ENCODE assay signal across 18 cellular contexts in genomic region chr19:55355213-55355821, GRCh38. TPM values are rescaled to one million over a fixed set of nuclear protein-coding genes. Genes with fewer than 3 reads are reported as not detected.
DNase-seq lines count a peak whose midpoint lies in the region; ATAC-seq, FAIRE-seq and TF ChIP-seq lines count a peak whose summit lies in the region.
"Had no signal": no experiment of that assay in that cellular context is flagged by ENCODE, and none has a peak within 500 bp of the region (broad histone marks: within the 10 kb centered on the region; RNA-seq: fewer than 3 reads in every experiment).

No MANE protein-coding gene starts in this region.

- H2AFZ ChIP-seq in GM23338 (peak overlapping the region; percentile 85), keratinocyte (ENCODE audit: control insufficient read depth, low read length) (no peak overlapping the region)

- peaks cover 25% of the 10 kb centered on the region for H3K4me1 Mint-ChIP-seq in CD4-positive, alpha-beta T cell (ENCODE audit: low read depth)
- peaks cover 29% of the 10 kb centered on the region for H3K4me1 Mint-ChIP-seq in GM23338
- H3K4me1 Mint-ChIP-seq in activated T-helper 1 cell treated with anti-CD3 and anti-CD28 coated beads, Interleukin-12 subunit alpha, Interleukin-12 subunit beta, Interleukin-2, Interleukin-4 antibody, amounts not matched to agents 30 ng/mL and 10 ng/mL and 1 ng/mL, durations not matched to agents 14 hours and 24 hours and 36 hours (ENCODE audit: low read depth): peaks cover 26% of the 10 kb centered on the region

- H3K9ac ChIP-seq in keratinocyte (ENCODE audit: control insufficient read depth, extremely low read depth, insufficient read depth, low read length): no peak overlapping the region
- H3K9ac ChIP-seq: BLaER1 treated with 17β-estradiol and CSF1 and Interleukin-3, amounts not matched to agents 10 nM and 100 nM had no signal

- no peaks in the 10 kb centered on the region for H3K9me3 ChIP-seq in CD4-positive, alpha-beta T cell (ENCODE audit: control insufficient read depth, low read length)
- H3K9me3 ChIP-seq in keratinocyte (ENCODE audit: control insufficient read depth, low read depth, low read length): no peaks in the 10 kb centered on the region
- H3K9me3 ChIP-seq: BLaER1 treated with 17β-estradiol and CSF1 and Interleukin-3, amounts not matched to agents 10 nM and 100 nM had no signal

- no peaks in the 10 kb centered on the region for H3K79me2 ChIP-seq in GM23338 (replicated peaks; ENCODE audit: insufficient read depth)
- no peaks in the 10 kb centered on the region for H3K79me2 ChIP-seq in keratinocyte (ENCODE audit: control insufficient read depth, insufficient read depth, low read length)

- H3K4me2 ChIP-seq in GM23338 (peak overlapping the region; percentile 57; the same call in 1 of the 2 replicates), keratinocyte (ENCODE audit: control insufficient read depth, extremely low read depth, insufficient read depth, low read depth, low read length) (peak overlapping the region; percentile 25)

- H3K27me3 ChIP-seq in CD4-positive, alpha-beta T cell (ENCODE audit: control insufficient read depth, insufficient read depth, low read length): peaks cover 34% of the 10 kb centered on the region
- H3K27me3 ChIP-seq in GM23338 (ENCODE audit: insufficient read depth): peaks cover 63% of the 10 kb centered on the region
- peaks cover 29% of the 10 kb centered on the region for H3K27me3 ChIP-seq in keratinocyte (ENCODE audit: control insufficient read depth, extremely low read depth, insufficient read depth, low read length)

- H3K36me3 Mint-ChIP-seq in CD4-positive, alpha-beta T cell (ENCODE audit: low read depth): no peaks in the 10 kb centered on the region
- no peaks in the 10 kb centered on the region for H3K36me3 Mint-ChIP-seq in GM23338 (ENCODE audit: low read depth)
- no peaks in the 10 kb centered on the region for H3K36me3 Mint-ChIP-seq in activated T-helper 1 cell treated with anti-CD3 and anti-CD28 coated beads, Interleukin-12 subunit alpha, Interleukin-12 subunit beta, Interleukin-2, Interleukin-4 antibody, amounts not matched to agents 30 ng/mL and 10 ng/mL and 1 ng/mL, durations not matched to agents 14 hours and 24 hours and 36 hours (ENCODE audit: low read depth)
- H3K36me3 Mint-ChIP-seq: activated naive CD8-positive, alpha-beta T cell treated with anti-CD3 and anti-CD28 coated beads, Interleukin-2, amount 10 ng/mL, durations not matched to agents 7 days and 5 days had no signal

- H3K27ac ChIP-seq in CD4-positive, alpha-beta T cell (ENCODE audit: low read depth, low read length): no peak overlapping the region
- H3K27ac ChIP-seq in GM23338 (ENCODE audit: low read depth) (no peak overlapping the region), keratinocyte (ENCODE audit: control insufficient read depth, insufficient read depth, low read length) (no peak overlapping the region), coronary artery (no peak overlapping the region)
- H3K27ac ChIP-seq: BLaER1 treated with 17β-estradiol and CSF1 and Interleukin-3, amounts not matched to agents 10 nM and 100 nM had no signal

- H3K36me3 ChIP-seq in GM23338 (ENCODE audit: insufficient read depth): no peaks in the 10 kb centered on the region
- H3K36me3 ChIP-seq in keratinocyte (ENCODE audit: control insufficient read depth in 2 of 2, extremely low read depth in 1 of 2, insufficient read depth in 2 of 2, low read length in 2 of 2): no peaks in the 10 kb centered on the region
- H3K36me3 ChIP-seq: BLaER1 treated with 17β-estradiol and CSF1 and Interleukin-3, amounts not matched to agents 10 nM and 100 nM had no signal

- H3K27ac Mint-ChIP-seq in CD4-positive, alpha-beta T cell: no peak overlapping the region
- no peak overlapping the region for H3K27ac Mint-ChIP-seq in GM23338
- no peak overlapping the region for H3K27ac Mint-ChIP-seq in activated T-helper 1 cell treated with anti-CD3 and anti-CD28 coated beads, Interleukin-12 subunit alpha, Interleukin-12 subunit beta, Interleukin-2, Interleukin-4 antibody, amounts not matched to agents 30 ng/mL and 10 ng/mL and 1 ng/mL, durations not matched to agents 14 hours and 24 hours and 36 hours
- H3K27ac Mint-ChIP-seq: activated naive CD8-positive, alpha-beta T cell treated with anti-CD3 and anti-CD28 coated beads, Interleukin-2, amount 10 ng/mL, durations not matched to agents 7 days and 5 days had no signal

- POLR2A ChIA-PET in CD4-positive, alpha-beta T cell (lab: Charles Lee): interaction anchor here (1.5 kb wide), 1 partner anchor 16 kb away, joined by 7 read pairs; the partner anchor contains the start of gene KMT5C

- peak; percentile 94 for FAIRE-seq in keratinocyte (lab: Jason Lieb, UNC)

- peaks cover 58% of the 10 kb centered on the region for H3K27me3 Mint-ChIP-seq in CD4-positive, alpha-beta T cell
- H3K27me3 Mint-ChIP-seq in GM23338 (ENCODE audit: insufficient read depth, low read depth, poor library complexity): peaks cover 66% of the 10 kb centered on the region
- peaks cover 44% of the 10 kb centered on the region for H3K27me3 Mint-ChIP-seq in activated T-helper 1 cell treated with anti-CD3 and anti-CD28 coated beads, Interleukin-12 subunit alpha, Interleukin-12 subunit beta, Interleukin-2, Interleukin-4 antibody, amounts not matched to agents 30 ng/mL and 10 ng/mL and 1 ng/mL, durations not matched to agents 14 hours and 24 hours and 36 hours (ENCODE audit: insufficient read depth)

- peaks cover 13% of the 10 kb centered on the region for H3F3A ChIP-seq in GM23338 (replicated peaks; ENCODE audit: low read depth)

- no peaks in the 10 kb centered on the region for H3K9me2 ChIP-seq in GM23338 (ENCODE audit: insufficient read depth)

- peaks cover 17% of the 10 kb centered on the region; the same call in 1 of the 2 replicates for H3K4me1 ChIP-seq in GM23338 (ENCODE audit: insufficient read depth)
- H3K4me1 ChIP-seq in keratinocyte (ENCODE audit: control insufficient read depth, extremely low read depth, insufficient read depth, low read length): peaks cover 9% of the 10 kb centered on the region

- no peaks in the 10 kb centered on the region for H3K9me3 Mint-ChIP-seq in CD4-positive, alpha-beta T cell
- no peaks in the 10 kb centered on the region for H3K9me3 Mint-ChIP-seq in GM23338
- no peaks in the 10 kb centered on the region for H3K9me3 Mint-ChIP-seq in activated T-helper 1 cell treated with anti-CD3 and anti-CD28 coated beads, Interleukin-12 subunit alpha, Interleukin-12 subunit beta, Interleukin-2, Interleukin-4 antibody, amounts not matched to agents 30 ng/mL and 10 ng/mL and 1 ng/mL, durations not matched to agents 14 hours and 24 hours and 36 hours
- H3K9me3 Mint-ChIP-seq: activated naive CD8-positive, alpha-beta T cell treated with anti-CD3 and anti-CD28 coated beads, Interleukin-2, amount 10 ng/mL, durations not matched to agents 7 days and 5 days had no signal

- H4K20me1 ChIP-seq in GM23338 (replicated peaks; ENCODE audit: insufficient read depth) (no peaks in the 10 kb centered on the region), keratinocyte (ENCODE audit: control insufficient read depth, extremely low read depth, insufficient read depth, low read length) (no peaks in the 10 kb centered on the region)

- H3K4me3 ChIP-seq in GM23338 (peak overlapping the region; percentile 32; the same call in 1 of the 2 replicates), keratinocyte (ENCODE audit: control insufficient read depth in 2 of 3, extremely low read depth in 1 of 3, insufficient read depth in 2 of 3, low read depth in 1 of 3, low read length in 3 of 3) (no peak overlapping the region), coronary artery (no peak overlapping the region)

- DNase-seq in CD4-positive, alpha-beta T cell: no peak
- peak; percentile 77 for DNase-seq in GM23338 (ENCODE audit: low spot score)
- DNase-seq in activated T-helper 1 cell treated with anti-CD3 and anti-CD28 coated beads, Interleukin-12 subunit alpha, Interleukin-12 subunit beta, Interleukin-2, Interleukin-4 antibody, amounts not matched to agents 30 ng/mL and 10 ng/mL and 1 ng/mL, durations not matched to agents 14 hours and 24 hours and 36 hours (ENCODE audit: low spot score): no peak
- no peak for DNase-seq in keratinocyte (ENCODE audit: low read depth, low spot score)
- no peak for DNase-seq in D341Med (ENCODE audit: low spot score)
- DNase-seq in activated CD4-positive, CD25-positive, alpha-beta regulatory T cell treated with anti-CD3 and anti-CD28 coated beads, Interleukin-2, amount 50 U/mL, for 72 hours: no peak
- DNase-seq in activated effector memory CD4-positive, alpha-beta T cell treated with Interleukin-2 at 50 U/mL for 16 hours: no peak
- DNase-seq in coronary artery (ENCODE audit: low spot score): no peak
- DNase-seq: activated CD4-positive, CD25-positive, alpha-beta regulatory T cell; activated CD8-positive, alpha-beta memory T cell treated with anti-CD3 and anti-CD28 coated beads, Interleukin-2, amount 50 U/mL, for 48 hours; activated naive CD8-positive, alpha-beta T cell treated with anti-CD3 and anti-CD28 coated beads, Interleukin-2, amount 10 ng/mL, durations not matched to agents 7 days and 5 days; cerebellar nuclear complex; head of caudate nucleus; MM.1S had no signal

- no peak for ATAC-seq in CD4-positive, alpha-beta T cell (ENCODE audit: poor library complexity)
- peak; percentile 4 for ATAC-seq in GM23338
- ATAC-seq: left lobe of liver had no signal

- intact Hi-C loops in CD4-positive, alpha-beta T cell (cut with DNase I, micrococcal nuclease): loop anchor here in 1 of 2 experiments (2.0 kb wide), 1 partner anchor 17 kb away; the partner anchor contains the start of gene KMT5C
- intact Hi-C loops in activated T-helper 1 cell treated with anti-CD3 and anti-CD28 coated beads, Interleukin-12 subunit alpha, Interleukin-12 subunit beta, Interleukin-2, Interleukin-4 antibody, amounts not matched to agents 30 ng/mL and 10 ng/mL and 1 ng/mL, durations not matched to agents 14 hours and 24 hours and 36 hours (cut with micrococcal nuclease): loop anchor here (2.0 kb wide), 1 partner anchor 13 kb away; no protein-coding TSS in a partner anchor

- CTCF ChIA-PET in CD4-positive, alpha-beta T cell (lab: Charles Lee): interaction anchor here (1.2 to 1.3 kb wide), 2 partner anchors 16 to 63 kb away, joined by 3 to 4 read pairs; no protein-coding TSS in a partner anchor

- peak overlapping the region; percentile 45 for H3K4me3 Mint-ChIP-seq in CD4-positive, alpha-beta T cell
- H3K4me3 Mint-ChIP-seq in GM23338: peak overlapping the region; percentile 50
- peak overlapping the region; percentile 33 for H3K4me3 Mint-ChIP-seq in activated T-helper 1 cell treated with anti-CD3 and anti-CD28 coated beads, Interleukin-12 subunit alpha, Interleukin-12 subunit beta, Interleukin-2, Interleukin-4 antibody, amounts not matched to agents 30 ng/mL and 10 ng/mL and 1 ng/mL, durations not matched to agents 14 hours and 24 hours and 36 hours
- H3K4me3 Mint-ChIP-seq: activated naive CD8-positive, alpha-beta T cell treated with anti-CD3 and anti-CD28 coated beads, Interleukin-2, amount 10 ng/mL, durations not matched to agents 7 days and 5 days had no signal

- dilution Hi-C loops in keratinocyte (cut with MboI; ENCODE audit: extremely low pct_ligation_motif_present, low sequenced_read_pairs): no loop called here

- H3K9me1 ChIP-seq in keratinocyte (ENCODE audit: control insufficient read depth, extremely low read depth, insufficient read depth, low read length): no peaks in the 10 kb centered on the region

- TF ChIP-seq CTCF in CD4-positive, alpha-beta T cell (IDR thresholded peaks at IDR 0.05): no peak
- TF ChIP-seq CTCF in GM23338 (conservative IDR thresholded peaks at IDR 0.05; ENCODE audit: low read depth in 2 of 2): no peak
- TF ChIP-seq CTCF in keratinocyte (optimal IDR thresholded peaks at IDR 0.05 in 1 of 3, IDR thresholded peaks at IDR 0.05 in 1 of 3, conservative IDR thresholded peaks at IDR 0.05 in 1 of 3; ENCODE audit: extremely low read depth in 1 of 3, insufficient read depth in 2 of 3, low read length in 3 of 3): no peak
- TF ChIP-seq CTCF in coronary artery (IDR thresholded peaks at IDR 0.05): no peak

RNA-seq across cellular contexts. Expression of gene COX6B2, which starts 0.8 kb away (rescaled TPM):
- total RNA-seq in CD4-positive, alpha-beta T cell: under 1 TPM in 1 of 2 experiments, not detected in 1; 0.28 TPM
- total RNA-seq in GM23338 (2014; rRNA removed; shearing (Covaris generic)): 2.7 and 2.9 TPM in 2 replicates
- 5.3 and 5.7 TPM in 2 replicates for polyA plus RNA-seq in GM23338 (2016; fragmentation: Nextera tagmentation; extraction: Ambion mirVana)
- 0.26 TPM in 1 of 2 replicates, not detected in the other for total RNA-seq in activated T-helper 1 cell treated with anti-CD3 and anti-CD28 coated beads, Interleukin-12 subunit alpha, Interleukin-12 subunit beta, Interleukin-2, Interleukin-4 antibody, amounts not matched to agents 30 ng/mL and 10 ng/mL and 1 ng/mL, durations not matched to agents 14 hours and 24 hours and 36 hours
- 1.4 to 6.5 TPM (median 1.7 TPM) in 3 replicates for polyA plus RNA-seq in keratinocyte
- polyA plus RNA-seq in keratinocyte (2011; ENCODE audit: low read depth): 0.61 TPM
- 0.53 and 1.1 TPM in 2 replicates for polyA plus RNA-seq in keratinocyte (2011; cell fraction: cytosol; rRNA removed)
- 17.5 and 31.9 TPM in 2 replicates for polyA plus RNA-seq in keratinocyte (2011; cell fraction: nucleus; rRNA removed)
- polyA plus RNA-seq in keratinocyte (2012; ENCODE audit: low replicate concordance): 2.6 and 3.3 TPM in 2 replicates
- polyA minus RNA-seq in keratinocyte: 1.3 to 1.7 TPM (median 1.3 TPM) in 3 replicates
- polyA minus RNA-seq in keratinocyte (2011; cell fraction: cytosol; rRNA and poly(A)+ RNA removed): not detected
- 0.95 and 2.3 TPM in 2 replicates for polyA minus RNA-seq in keratinocyte (2011; cell fraction: nucleus; rRNA and poly(A)+ RNA removed)
- total RNA-seq: left lobe of liver had no signal

RNA-seq across cellular contexts. Expression of gene GARIN5B, which starts 7.7 kb away (rescaled TPM):
- under 1 TPM in 1 of 2 experiments, not detected in 1; 0.08 TPM for total RNA-seq in CD4-positive, alpha-beta T cell
- not detected in 2 replicates for total RNA-seq in GM23338 (2014; rRNA removed; shearing (Covaris generic))
- polyA plus RNA-seq in GM23338 (2016; fragmentation: Nextera tagmentation; extraction: Ambion mirVana) (not detected in 2 replicates), keratinocyte (not detected in 3 replicates)
- total RNA-seq in activated T-helper 1 cell treated with anti-CD3 and anti-CD28 coated beads, Interleukin-12 subunit alpha, Interleukin-12 subunit beta, Interleukin-2, Interleukin-4 antibody, amounts not matched to agents 30 ng/mL and 10 ng/mL and 1 ng/mL, durations not matched to agents 14 hours and 24 hours and 36 hours: 0.05 TPM in 1 of 2 replicates, not detected in the other
- not detected for polyA plus RNA-seq in keratinocyte (2011; ENCODE audit: low read depth)
- not detected in 2 replicates for polyA plus RNA-seq in keratinocyte (2011; cell fraction: cytosol; rRNA removed)
- not detected in 2 replicates for polyA plus RNA-seq in keratinocyte (2011; cell fraction: nucleus; rRNA removed)
- polyA plus RNA-seq in keratinocyte (2012; ENCODE audit: low replicate concordance): not detected in 2 replicates
- polyA minus RNA-seq in keratinocyte: not detected in 3 replicates
- not detected for polyA minus RNA-seq in keratinocyte (2011; cell fraction: cytosol; rRNA and poly(A)+ RNA removed)
- polyA minus RNA-seq in keratinocyte (2011; cell fraction: nucleus; rRNA and poly(A)+ RNA removed): not detected in 2 replicates
- total RNA-seq: activated naive CD8-positive, alpha-beta T cell treated with anti-CD3 and anti-CD28 coated beads, Interleukin-2, amount 10 ng/mL, durations not matched to agents 7 days and 5 days; left lobe of liver; temporal lobe had no signal
- polyA plus RNA-seq: esophagus had no signal

RNA-seq across cellular contexts. Expression of gene IL11, which starts 14.9 kb away (rescaled TPM):
- total RNA-seq in CD4-positive, alpha-beta T cell: under 1 TPM; 0.22 to 0.92 TPM
- 1.1 and 2.2 TPM in 2 replicates for total RNA-seq in GM23338 (2014; rRNA removed; shearing (Covaris generic))
- 0.58 and 1.7 TPM in 2 replicates for polyA plus RNA-seq in GM23338 (2016; fragmentation: Nextera tagmentation; extraction: Ambion mirVana)
- 0.34 TPM in 1 of 2 replicates, not detected in the other for total RNA-seq in activated T-helper 1 cell treated with anti-CD3 and anti-CD28 coated beads, Interleukin-12 subunit alpha, Interleukin-12 subunit beta, Interleukin-2, Interleukin-4 antibody, amounts not matched to agents 30 ng/mL and 10 ng/mL and 1 ng/mL, durations not matched to agents 14 hours and 24 hours and 36 hours
- polyA plus RNA-seq in keratinocyte: 1.6 to 5.1 TPM (median 2.2 TPM) in 3 replicates
- polyA plus RNA-seq in keratinocyte (2011; ENCODE audit: low read depth): 0.56 TPM
- 1.4 and 2.0 TPM in 2 replicates for polyA plus RNA-seq in keratinocyte (2011; cell fraction: cytosol; rRNA removed)
- polyA plus RNA-seq in keratinocyte (2011; cell fraction: nucleus; rRNA removed): 9.3 and 11.9 TPM in 2 replicates
- polyA plus RNA-seq in keratinocyte (2012; ENCODE audit: low replicate concordance): 3.4 TPM in 2 replicates
- polyA minus RNA-seq in keratinocyte: 0.86 to 1.4 TPM (median 1.2 TPM) in 3 replicates
- 1.5 TPM for polyA minus RNA-seq in keratinocyte (2011; cell fraction: cytosol; rRNA and poly(A)+ RNA removed)
- polyA minus RNA-seq in keratinocyte (2011; cell fraction: nucleus; rRNA and poly(A)+ RNA removed): 1.4 and 4.1 TPM in 2 replicates
- total RNA-seq: left lobe of liver had no signal

RNA-seq across cellular contexts. Expression of gene KMT5C, which starts 15.6 kb away (rescaled TPM):
- total RNA-seq in CD4-positive, alpha-beta T cell: 100 to 1,000 TPM; 113 to 115 TPM
- total RNA-seq in GM23338 (2014; rRNA removed; shearing (Covaris generic)): 34.3 and 43.2 TPM in 2 replicates
- polyA plus RNA-seq in GM23338 (2016; fragmentation: Nextera tagmentation; extraction: Ambion mirVana) (12.9 and 14.2 TPM in 2 replicates), keratinocyte (4.3 to 7.4 TPM (median 6.5 TPM) in 3 replicates)
- 29.1 and 29.9 TPM in 2 replicates for total RNA-seq in activated T-helper 1 cell treated with anti-CD3 and anti-CD28 coated beads, Interleukin-12 subunit alpha, Interleukin-12 subunit beta, Interleukin-2, Interleukin-4 antibody, amounts not matched to agents 30 ng/mL and 10 ng/mL and 1 ng/mL, durations not matched to agents 14 hours and 24 hours and 36 hours
- 2.6 TPM for polyA plus RNA-seq in keratinocyte (2011; ENCODE audit: low read depth)
- polyA plus RNA-seq in keratinocyte (2011; cell fraction: cytosol; rRNA removed): 1.3 and 2.5 TPM in 2 replicates
- 16.1 and 21.9 TPM in 2 replicates for polyA plus RNA-seq in keratinocyte (2011; cell fraction: nucleus; rRNA removed)
- polyA plus RNA-seq in keratinocyte (2012; ENCODE audit: low replicate concordance): 4.3 and 12.7 TPM in 2 replicates
- polyA minus RNA-seq in keratinocyte: 2.7 to 3.8 TPM (median 3.6 TPM) in 3 replicates
- polyA minus RNA-seq in keratinocyte (2011; cell fraction: cytosol; rRNA and poly(A)+ RNA removed): 6.5 TPM
- 8.1 and 13.8 TPM in 2 replicates for polyA minus RNA-seq in keratinocyte (2011; cell fraction: nucleus; rRNA and poly(A)+ RNA removed)

RNA-seq across cellular contexts. Expression of gene TMEM190, which starts 21.3 kb away (rescaled TPM):
- not detected for total RNA-seq in CD4-positive, alpha-beta T cell
- total RNA-seq in GM23338 (2014; rRNA removed; shearing (Covaris generic)): not detected in 2 replicates
- polyA plus RNA-seq in GM23338 (2016; fragmentation: Nextera tagmentation; extraction: Ambion mirVana) (4.2 and 4.8 TPM in 2 replicates), keratinocyte (0.19 TPM in 1 of 3 replicates, not detected in the others)
- total RNA-seq in activated T-helper 1 cell treated with anti-CD3 and anti-CD28 coated beads, Interleukin-12 subunit alpha, Interleukin-12 subunit beta, Interleukin-2, Interleukin-4 antibody, amounts not matched to agents 30 ng/mL and 10 ng/mL and 1 ng/mL, durations not matched to agents 14 hours and 24 hours and 36 hours: not detected in 2 replicates
- polyA plus RNA-seq in keratinocyte (2011; ENCODE audit: low read depth): not detected
- polyA plus RNA-seq in keratinocyte (2011; cell fraction: cytosol; rRNA removed): not detected in 2 replicates
- 0.55 and 0.79 TPM in 2 replicates for polyA plus RNA-seq in keratinocyte (2011; cell fraction: nucleus; rRNA removed)
- polyA plus RNA-seq in keratinocyte (2012; ENCODE audit: low replicate concordance): not detected in 2 replicates
- polyA minus RNA-seq in keratinocyte: not detected in 3 replicates
- not detected for polyA minus RNA-seq in keratinocyte (2011; cell fraction: cytosol; rRNA and poly(A)+ RNA removed)
- not detected in 2 replicates for polyA minus RNA-seq in keratinocyte (2011; cell fraction: nucleus; rRNA and poly(A)+ RNA removed)
- total RNA-seq: activated naive CD8-positive, alpha-beta T cell treated with anti-CD3 and anti-CD28 coated beads, Interleukin-2, amount 10 ng/mL, durations not matched to agents 7 days and 5 days; left lobe of liver had no signal
- polyA plus RNA-seq: esophagus had no signal
